Comparison of ENCODE assay signal across 28 cellular contexts in the genomic region with DNA sequence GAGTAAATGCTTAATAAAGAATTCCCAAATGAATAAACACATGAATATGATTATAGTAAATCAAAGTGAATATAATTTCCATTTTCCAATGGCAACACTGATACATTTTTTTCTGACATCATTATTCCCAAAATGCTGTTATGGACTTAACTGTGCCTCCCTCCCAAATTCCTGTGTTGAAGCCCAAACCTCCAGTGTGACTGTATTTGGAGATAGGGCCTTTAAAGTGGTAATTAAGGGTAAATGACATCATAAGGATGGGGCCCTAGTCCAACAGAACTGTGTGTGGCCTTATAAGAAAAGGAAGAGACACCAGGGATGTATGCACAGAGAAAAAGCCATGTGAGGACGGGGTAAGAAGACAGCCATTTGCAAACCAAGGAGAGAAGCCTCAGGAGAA. TPM values are rescaled to one million over a fixed set of nuclear protein-coding genes. Genes with fewer than 3 reads are reported as not detected.
"Had no signal": no experiment of that assay in that cellular context is flagged by ENCODE, and none has a peak within 500 bp of the region (broad histone marks: within the 10 kb centered on the region; RNA-seq: fewer than 3 reads in every experiment).

No MANE protein-coding gene starts in this region.

- H3K4me3 Mint-ChIP-seq: memory B cell; naive thymus-derived CD8-positive, alpha-beta T cell; nephron; neural crest cell; stimulated activated naive B cell treated with anti-CD40 and anti-IgM and Interleukin-4, amounts not matched to agents 10 μg/mL and 1 μg/mL and 100 μg/mL, for 72 hours had no signal

- H3K4me2 ChIP-seq: hepatocyte had no signal

- H3K9ac ChIP-seq: parathyroid adenoma had no signal

- ATAC-seq: naive thymus-derived CD8-positive, alpha-beta T cell; psoas muscle; right lobe of liver; stimulated activated naive B cell treated with anti-CD40 and anti-IgM and Interleukin-4, amounts not matched to agents 10 μg/mL and 1 μg/mL and 100 μg/mL, for 72 hours; stimulated activated naive CD8-positive, alpha-beta T cell treated with anti-CD3 and anti-CD28 coated beads, Interleukin-15, Interleukin-2, amounts not matched to agents 100 U/mL and 50 U/mL, for 24 hours had no signal

- H3K4me3 ChIP-seq: hepatocyte, left ventricle myocardium inferior, lung, psoas muscle, right atrium auricular region, right lobe of liver, skin epidermis, stomach, testis, thyroid gland, transverse colon, upper lobe of left lung had no signal

- H2AFZ ChIP-seq: hepatocyte, parathyroid adenoma had no signal

- H3K4me1 Mint-ChIP-seq: neural crest cell had no signal

- DNase-seq: islet precursor cell; left ventricle myocardium inferior; naive thymus-derived CD8-positive, alpha-beta T cell; nucleus accumbens; psoas muscle; right lobe of liver; stimulated activated CD4-positive, alpha-beta T cell treated with anti-CD3 and anti-CD28 coated beads, Interleukin-12 subunit alpha, Interleukin-12 subunit beta, amount 100 ng/mL, for 4 hours; stimulated activated CD4-positive, alpha-beta T cell treated with anti-CD3 and anti-CD28 coated beads, Interleukin-15, amount 100 ng/mL, for 24 hours; stimulated activated CD4-positive, alpha-beta T cell treated with anti-CD3 and anti-CD28 coated beads, Interleukin-2, amount 100 ng/mL, for 24 hours; stimulated activated CD4-positive, alpha-beta T cell treated with anti-CD3 and anti-CD28 coated beads, Interleukin-4, amount 100 ng/mL, for 1 hour; stimulated activated naive B cell treated with anti-CD40 and anti-IgM and Interleukin-4, amounts not matched to agents 10 μg/mL and 1 μg/mL and 100 μg/mL, for 72 hours; stimulated activated naive CD8-positive, alpha-beta T cell treated with anti-CD3 and anti-CD28 coated beads, Interleukin-15, Interleukin-2, amounts not matched to agents 100 U/mL and 50 U/mL, for 24 hours; stomach; testis; thyroid gland; transverse colon; upper lobe of left lung had no signal

- H3K36me3 ChIP-seq: left ventricle myocardium inferior, right atrium auricular region, right lobe of liver, stomach, thyroid gland, transverse colon, upper lobe of left lung had no signal

- H3K36me3 Mint-ChIP-seq: memory B cell; naive thymus-derived CD8-positive, alpha-beta T cell; stimulated activated naive B cell treated with anti-CD40 and anti-IgM and Interleukin-4, amounts not matched to agents 10 μg/mL and 1 μg/mL and 100 μg/mL, for 72 hours had no signal

- H3K9me3 ChIP-seq: right lobe of liver, testis, thyroid gland, transverse colon had no signal

- H3K4me1 ChIP-seq: left ventricle myocardium inferior, parathyroid adenoma, psoas muscle, right atrium auricular region, right lobe of liver, testis, transverse colon had no signal

- H3K27ac Mint-ChIP-seq: memory B cell; naive thymus-derived CD8-positive, alpha-beta T cell; nephron; stimulated activated naive B cell treated with anti-CD40 and anti-IgM and Interleukin-4, amounts not matched to agents 10 μg/mL and 1 μg/mL and 100 μg/mL, for 72 hours had no signal

- H3K27me3 ChIP-seq: hepatocyte, right atrium auricular region, right lobe of liver, stomach, testis, thyroid gland, transverse colon, upper lobe of left lung had no signal

- H3K27ac ChIP-seq: hepatocyte, left ventricle myocardium inferior, parathyroid adenoma, psoas muscle, right atrium auricular region, right lobe of liver, skin epidermis, stomach, testis, thyroid gland, transverse colon, upper lobe of left lung had no signal

RNA-seq across cellular contexts. Expression of a gene that starts 19.1 kb away (rescaled TPM):
- total RNA-seq: left ventricle myocardium inferior; lower leg skin; naive thymus-derived CD8-positive, alpha-beta T cell; osteocyte; right atrium auricular region; transverse colon; urinary bladder had no signal
- polyA plus RNA-seq: naive thymus-derived CD8-positive, alpha-beta T cell had no signal
